9 cellular contexts compared by ENCODE assay signal in genomic region chr3:12954891-12955650, GRCh38.
A peak's percentile ranks its signal among the peaks of the same experiment; 100 is the strongest.
DNase-seq lines count a peak whose midpoint lies in the region; ATAC-seq and TF ChIP-seq lines count a peak whose summit lies in the region.
"Had no signal": no experiment of that assay in that cellular context is flagged by ENCODE, and none has a peak within 500 bp of the region (broad histone marks: within the 10 kb centered on the region; RNA-seq: fewer than 3 reads in every experiment).

No MANE protein-coding gene starts in this region.

- H3K4me1 Mint-ChIP-seq in activated T-cell treated with anti-CD3 and anti-CD28 coated beads, Interleukin-2, amount 50 U/mL, for 72 hours (ENCODE audit: low read depth) = peaks cover 57% of the 10 kb centered on the region
- H3K4me1 Mint-ChIP-seq in neural progenitor cell = peaks cover 41% of the 10 kb centered on the region

- no peak for TF ChIP-seq POLR2A in sigmoid colon (IDR thresholded peaks at IDR 0.05)

- no peaks in the 10 kb centered on the region for H3K9me3 Mint-ChIP-seq in activated T-cell treated with anti-CD3 and anti-CD28 coated beads, Interleukin-2, amount 50 U/mL, for 72 hours
- no peaks in the 10 kb centered on the region for H3K9me3 Mint-ChIP-seq in neural progenitor cell

- TF ChIP-seq EP300 in sigmoid colon (IDR thresholded peaks at IDR 0.05) = no peak

- DNase-seq in DMS 273 (lab: John Stamatoyannopoulos, UW; ENCODE audit: unreplicated experiment) (peak; percentile 83), DMS 273 treated with DMSO at 0.1 percent for 48 hours (lab: John Stamatoyannopoulos, UW) (no peak), Right ventricle myocardium inferior (ENCODE audit: missing footprints) (peak; percentile 85), sigmoid colon (peak; percentile 94), NCI-H82 (lab: John Stamatoyannopoulos, UW) (no peak), neural progenitor cell (ENCODE audit: low spot score) (no peak)
- peak; percentile 15 to 35 for DNase-seq in activated T-cell treated with anti-CD3 and anti-CD28 coated beads, Interleukin-2, amount 50 U/mL, for 72 hours

- H2AFZ ChIP-seq in neural progenitor cell (replicated peaks) = no peak overlapping the region

- peaks cover 0 to 62% (median 53%) of the 10 kb centered on the region in 4 donors for H3K4me1 ChIP-seq in sigmoid colon
- peaks cover 6% of the 10 kb centered on the region for H3K4me1 ChIP-seq in neural progenitor cell

- H3K4me2 ChIP-seq in neural progenitor cell = no peak overlapping the region

- no peaks in the 10 kb centered on the region for H3K27me3 Mint-ChIP-seq in activated T-cell treated with anti-CD3 and anti-CD28 coated beads, Interleukin-2, amount 50 U/mL, for 72 hours (ENCODE audit: low read depth)
- H3K27me3 Mint-ChIP-seq in neural progenitor cell (ENCODE audit: insufficient read depth, low read depth) = peaks cover 3% of the 10 kb centered on the region

- H3K9me3 ChIP-seq in sigmoid colon (no peaks in the 10 kb centered on the region), neural progenitor cell (ENCODE audit: low read depth) (no peaks in the 10 kb centered on the region)

- intact Hi-C loops in Right ventricle myocardium inferior (cut with DNase I) = no loop called here
- intact Hi-C loops in sigmoid colon (cut with DNase I) = loop anchor here (2.0 kb wide), 1 partner anchor 40 kb away; no protein-coding TSS in a partner anchor

- no peak for TF ChIP-seq CTCF in sigmoid colon (IDR thresholded peaks at IDR 0.05)
- TF ChIP-seq CTCF in neural progenitor cell (IDR thresholded peaks at IDR 0.05) = no peak

- no peaks in the 10 kb centered on the region for H3K27me3 ChIP-seq in sigmoid colon
- no peaks in the 10 kb centered on the region for H3K27me3 ChIP-seq in neural progenitor cell

- H4K20me1 ChIP-seq in neural progenitor cell (ENCODE audit: low read depth) = peaks cover 96% of the 10 kb centered on the region

- no peaks in the 10 kb centered on the region for H3F3A ChIP-seq in neural progenitor cell (ENCODE audit: low read depth)

- H3K27ac ChIP-seq in sigmoid colon = peak overlapping the region; percentile 70 to 78 (median 74)
- no peak overlapping the region for H3K27ac ChIP-seq in neural progenitor cell
- H3K27ac ChIP-seq: 22Rv1 had no signal

- no peak overlapping the region for H3K9ac ChIP-seq in neural progenitor cell

- ATAC-seq in HG03432 (IDR thresholded peaks at IDR 0.05; ENCODE audit: unreplicated experiment) = peak; percentile 65
- ATAC-seq in activated T-cell treated with anti-CD3 and anti-CD28 coated beads, Interleukin-2, amount 50 U/mL, for 72 hours (replicated peaks in 1 of 2) = peak; percentile 68 to 83
- ATAC-seq in Right ventricle myocardium inferior = peak; percentile 89

- no peak overlapping the region for H3K27ac Mint-ChIP-seq in activated T-cell treated with anti-CD3 and anti-CD28 coated beads, Interleukin-2, amount 50 U/mL, for 72 hours
- H3K27ac Mint-ChIP-seq in neural progenitor cell = no peak overlapping the region

- H3K4me3 Mint-ChIP-seq in activated T-cell treated with anti-CD3 and anti-CD28 coated beads, Interleukin-2, amount 50 U/mL, for 72 hours = peak overlapping the region in 1 of 2 donors; percentile 32
- no peak overlapping the region for H3K4me3 Mint-ChIP-seq in neural progenitor cell

- no peak overlapping the region for H3K4me3 ChIP-seq in sigmoid colon
- no peak overlapping the region for H3K4me3 ChIP-seq in neural progenitor cell

- peaks cover 25% of the 10 kb centered on the region for H3K79me2 ChIP-seq in neural progenitor cell (ENCODE audit: low read depth)

- 29 to 31% methylated on average over 14 of the region's 14 CpGs for WGBS in sigmoid colon, 2 donors

- peaks cover 0 to 2% of the 10 kb centered on the region in 2 donors for H3K36me3 Mint-ChIP-seq in activated T-cell treated with anti-CD3 and anti-CD28 coated beads, Interleukin-2, amount 50 U/mL, for 72 hours (ENCODE audit: insufficient read depth in 2 of 2)
- H3K36me3 Mint-ChIP-seq in neural progenitor cell = peaks cover 2% of the 10 kb centered on the region

- no peaks in the 10 kb centered on the region for H3K36me3 ChIP-seq in sigmoid colon
- no peaks in the 10 kb centered on the region for H3K36me3 ChIP-seq in neural progenitor cell

Comparison
In these comparisons a context has a peak if more than half of its experiments do, and no peak if none do; other contexts are left out.
1. DNase-seq: peak in DMS 273 (single experiment), activated T-cell treated with anti-CD3 and anti-CD28 coated beads, Interleukin-2, amount 50 U/mL, for 72 hours (2 of 2), Right ventricle myocardium inferior (single experiment) and sigmoid colon (single experiment); none in DMS 273 treated with DMSO at 0.1 percent for 48 hours (single experiment), NCI-H82 (single experiment) and neural progenitor cell (single experiment).
2. Peak in every context shown above with its lines, with median percentiles within 50 percentile points of each other: ATAC-seq.